ENCODE assay signal across 8 cellular contexts in the genomic region with DNA sequence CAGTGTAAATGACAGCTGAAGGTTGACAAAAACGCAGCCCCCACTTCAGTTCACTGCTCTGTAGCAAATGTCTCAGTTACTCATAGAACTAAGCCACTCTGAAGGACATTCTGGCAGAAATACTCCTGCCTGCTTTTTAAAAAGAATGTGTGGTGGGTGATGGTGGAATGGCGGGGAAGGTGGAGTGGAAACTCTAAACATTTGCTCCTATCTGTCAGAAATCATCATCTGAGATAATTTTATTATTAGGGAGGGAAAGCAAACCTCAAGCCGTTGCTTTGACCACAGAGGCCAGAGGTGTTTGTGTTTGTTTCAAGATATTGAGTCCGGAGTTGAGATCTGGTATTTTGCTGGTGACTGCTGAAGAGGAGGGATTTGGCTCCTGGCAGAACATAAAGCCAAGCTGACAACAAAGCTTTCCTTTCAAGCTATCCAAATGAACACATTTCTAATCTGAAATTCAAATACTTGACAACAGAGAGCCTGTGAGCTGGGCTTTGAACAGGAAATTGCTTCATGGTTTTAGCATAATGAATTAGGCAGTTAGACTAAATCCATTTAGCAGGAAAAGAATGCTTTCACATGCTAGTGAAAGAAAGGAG.
A peak's percentile ranks its signal among the peaks of the same experiment; 100 is the strongest.
DNase-seq lines count a peak whose midpoint lies in the region; TF ChIP-seq lines count a peak whose summit lies in the region.

No MANE protein-coding gene starts in this region.

- DNase-seq in HAP-1 (ENCODE audit: low spot score in 2 of 2) (peak; percentile 60 to 98), SJCRH30 (peak; percentile 61 to 83), cardiac muscle cell (ENCODE audit: low read depth in 1 of 2, low spot score in 1 of 2) (peak; percentile 38 to 90), trophoblast cell (no peak), T-helper 1 cell (no peak), SKM-1 treated with dmso at 0.1 percent for 144 hours (lab: John Stamatoyannopoulos, UW; ENCODE audit: unreplicated experiment) (no peak)
- no peak for DNase-seq in activated CD4-positive, alpha-beta T cell treated with anti-CD3 and anti-CD28 coated beads, Interleukin-2, amount 50 U/mL, for 48 hours
- no peak for DNase-seq in activated CD4-positive, alpha-beta T cell treated with anti-CD3 and anti-CD28 coated beads, Interleukin-2, amount 50 U/mL, for 4 hours

- H3K36me3 ChIP-seq in HAP-1 (replicated peaks), result no peaks in the 10 kb centered on the region
- no peaks in the 10 kb centered on the region for H3K36me3 ChIP-seq in SJCRH30
- no peaks in the 10 kb centered on the region for H3K36me3 ChIP-seq in cardiac muscle cell
- no peaks in the 10 kb centered on the region for H3K36me3 ChIP-seq in trophoblast cell (ENCODE audit: control insufficient read depth in 1 of 2, insufficient read depth in 2 of 2, low read length in 2 of 2)

- no peak overlapping the region for H4K8ac ChIP-seq in trophoblast cell (ENCODE audit: low read depth, low read length)

- no peak for TF ChIP-seq CTCF in cardiac muscle cell (IDR thresholded peaks at IDR 0.05; ENCODE audit: low read depth, low read length)

- H3K79me2 ChIP-seq in trophoblast cell (ENCODE audit: control insufficient read depth, insufficient read depth, low read length, poor library complexity), result no peaks in the 10 kb centered on the region

- in situ Hi-C loops in HAP-1 (cut with MboI; ENCODE audit: low sequenced_read_pairs), result no loop called here

- H4K91ac ChIP-seq in trophoblast cell (ENCODE audit: low read depth, low read length), result no peak overlapping the region

- no peak overlapping the region for H3K14ac ChIP-seq in trophoblast cell (ENCODE audit: low read length)

- no peak overlapping the region for H3K9ac ChIP-seq in trophoblast cell (ENCODE audit: low read length)

- H3K4me1 ChIP-seq in HAP-1, result peaks cover 22% of the 10 kb centered on the region
- H3K4me1 ChIP-seq in SJCRH30, result peaks cover 8% of the 10 kb centered on the region; the same call in 1 of the 2 replicates
- H3K4me1 ChIP-seq in cardiac muscle cell (ENCODE audit: low read depth), result peaks cover 52% of the 10 kb centered on the region
- peaks cover 4 to 9% of the 10 kb centered on the region in 2 experiments for H3K4me1 ChIP-seq in trophoblast cell (ENCODE audit: control insufficient read depth in 1 of 2, insufficient read depth in 2 of 2, low read length in 2 of 2)

- H3K79me1 ChIP-seq in trophoblast cell (ENCODE audit: low read length), result peaks cover 2% of the 10 kb centered on the region

- H3K4me2 ChIP-seq in trophoblast cell (ENCODE audit: low read length), result peak overlapping the region; percentile 19

- H3K18ac ChIP-seq in trophoblast cell (ENCODE audit: low read length), result no peak overlapping the region

- H3K27me3 ChIP-seq in HAP-1 (ENCODE audit: low read depth) (no peaks in the 10 kb centered on the region; the same call in 1 of the 2 replicates), SJCRH30 (no peaks in the 10 kb centered on the region), cardiac muscle cell (no peaks in the 10 kb centered on the region), trophoblast cell (ENCODE audit: insufficient read depth, low read length) (no peaks in the 10 kb centered on the region)

- H3K4ac ChIP-seq in trophoblast cell (ENCODE audit: low read depth, low read length), result no peak overlapping the region

- peak overlapping the region; percentile 60 for H2AFZ ChIP-seq in trophoblast cell (ENCODE audit: insufficient read depth, low read length, poor library complexity)

- H3K4me3 ChIP-seq in HAP-1 (no peak overlapping the region), SJCRH30 (peak overlapping the region; percentile 48), cardiac muscle cell (no peak overlapping the region), trophoblast cell (ENCODE audit: low read depth, low read length) (no peak overlapping the region)

- no peak overlapping the region for H4K12ac ChIP-seq in trophoblast cell (ENCODE audit: low read depth, low read length)

- no CpG with 5 or more reads among the region's 4 CpGs for WGBS in trophoblast cell (ENCODE audit: extremely low coverage, insufficient coverage, insufficient read length)

- H3K23ac ChIP-seq in trophoblast cell (ENCODE audit: low read length), result no peak overlapping the region

- no peak overlapping the region for H2AK5ac ChIP-seq in trophoblast cell (ENCODE audit: low read length)

- no peak overlapping the region for H2BK120ac ChIP-seq in trophoblast cell (ENCODE audit: insufficient read depth, low read length, poor library complexity)

- H2BK12ac ChIP-seq in trophoblast cell (ENCODE audit: low read length), result no peak overlapping the region

- no peak overlapping the region for H2BK5ac ChIP-seq in trophoblast cell (ENCODE audit: low read depth, low read length, poor library complexity)

- H3K27ac ChIP-seq in SJCRH30 (peak overlapping the region; percentile 87), cardiac muscle cell (peak overlapping the region; percentile 92), trophoblast cell (ENCODE audit: low read depth, low read length) (peak overlapping the region; percentile 64)

- H3K9me3 ChIP-seq in HAP-1 (no peaks in the 10 kb centered on the region), SJCRH30 (replicated peaks) (no peaks in the 10 kb centered on the region), cardiac muscle cell (ENCODE audit: low read depth) (no peaks in the 10 kb centered on the region), trophoblast cell (ENCODE audit: insufficient read depth, low read depth, low read length) (peaks cover 2% of the 10 kb centered on the region)

Comparison
In these comparisons a context has a peak if more than half of its experiments do, and no peak if none do; other contexts are left out.
1. DNase-seq: peak in HAP-1 (2 of 2), SJCRH30 (2 of 2) and cardiac muscle cell (2 of 2); none in trophoblast cell (0 of 2), T-helper 1 cell (0 of 5), SKM-1 treated with dmso at 0.1 percent for 144 hours (single experiment), activated CD4-positive, alpha-beta T cell treated with anti-CD3 and anti-CD28 coated beads, Interleukin-2, amount 50 U/mL, for 48 hours (0 of 2) and activated CD4-positive, alpha-beta T cell treated with anti-CD3 and anti-CD28 coated beads, Interleukin-2, amount 50 U/mL, for 4 hours (0 of 2).
2. Peak in every context shown above with its lines, with median percentiles within 50 percentile points of each other: H3K27ac ChIP-seq.